1 cellular context compared by ENCODE assay signal in the genomic region with DNA sequence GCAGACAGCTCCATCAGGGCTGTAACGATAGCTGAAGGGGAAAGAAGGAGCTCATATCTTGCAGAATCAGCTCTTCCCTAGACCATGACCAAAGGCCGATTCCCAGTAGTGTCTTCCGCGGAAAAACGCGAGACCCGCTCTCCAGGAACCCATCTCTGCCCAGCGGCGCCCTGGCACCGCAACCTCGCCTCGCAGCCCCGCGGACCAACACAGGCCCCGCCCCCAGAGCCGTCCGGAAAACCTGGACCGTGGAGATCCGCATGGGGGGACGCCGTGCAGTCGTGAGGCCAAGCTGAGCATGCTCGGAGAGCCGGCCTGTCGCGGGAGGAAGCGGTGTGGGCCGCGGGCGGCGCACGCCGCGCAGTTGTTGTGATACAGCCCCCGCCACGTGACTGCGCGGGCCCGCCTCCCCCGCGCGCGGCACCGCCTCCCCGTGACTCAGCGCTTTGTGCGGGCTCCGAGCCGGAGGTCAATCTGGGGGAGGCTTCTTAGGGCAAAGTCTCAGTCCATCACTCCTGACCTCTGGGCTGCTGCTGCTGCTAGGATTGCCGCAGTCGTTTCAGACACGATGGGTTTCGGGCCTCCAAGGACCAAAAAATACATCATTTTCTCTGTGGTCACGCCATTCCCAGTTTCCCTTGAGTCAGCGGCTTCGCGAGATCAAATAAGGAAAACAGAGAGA.
A peak's percentile ranks its signal among the peaks of the same experiment; 100 is the strongest.
TF ChIP-seq lines count a peak whose summit lies in the region.

No MANE protein-coding gene starts in this region.

TF ChIP-seq in K562, 482 proteins besides CTCF, POLR2A, EP300 and RAD21 (continued from another document):
- TF ChIP-seq FOXJ2 (tag; IDR thresholded peaks at IDR 0.05) (peak; percentile 94), TEAD1 (CRISPR knock-in tag; IDR thresholded peaks at IDR 0.05) (peak; percentile 26 to 87; a peak in 3 of 4 replicates)
